11 cellular contexts compared by ENCODE assay signal in genomic region chr10:100826661-100826982, GRCh38.
DNase-seq lines count a peak whose midpoint lies in the region; ATAC-seq and TF ChIP-seq lines count a peak whose summit lies in the region.
"Had no signal": no experiment of that assay in that cellular context is flagged by ENCODE, and none has a peak within 500 bp of the region (broad histone marks: within the 10 kb centered on the region; RNA-seq: fewer than 3 reads in every experiment).

No MANE protein-coding gene starts in this region.

- TF ChIP-seq CTCF in Calu3 (IDR thresholded peaks at IDR 0.05; ENCODE audit: unreplicated experiment): no peak
- TF ChIP-seq CTCF in VCaP (conservative IDR thresholded peaks at IDR 0.05): no peak
- TF ChIP-seq CTCF in progenitor cell of endocrine pancreas (IDR thresholded peaks at IDR 0.05; ENCODE audit: unreplicated experiment): no peak

- H3K27me3 Mint-ChIP-seq in Calu3 (ENCODE audit: unreplicated experiment) (peaks cover 47% of the 10 kb centered on the region), progenitor cell of endocrine pancreas (peaks cover 67% of the 10 kb centered on the region)

- H3K4me1 Mint-ChIP-seq in Calu3 (ENCODE audit: low read depth, unreplicated experiment) (peaks cover 15% of the 10 kb centered on the region), progenitor cell of endocrine pancreas (ENCODE audit: low read depth) (peaks cover 17% of the 10 kb centered on the region)

- H3K27ac ChIP-seq in VCaP: peak overlapping the region; percentile 51; the same call in 1 of the 2 replicates
- no peak overlapping the region for H3K27ac ChIP-seq in right cardiac atrium (ENCODE audit: low read length)

- peak overlapping the region; percentile 61 for H3K4me3 ChIP-seq in right cardiac atrium (ENCODE audit: low read length)

- peaks cover 4% of the 10 kb centered on the region for H3K4me1 ChIP-seq in right cardiac atrium (ENCODE audit: control insufficient read depth, insufficient read depth, low read length)

- H3K4me3 Mint-ChIP-seq in Calu3 (ENCODE audit: low read depth, unreplicated experiment) (peak overlapping the region; percentile 71), progenitor cell of endocrine pancreas (ENCODE audit: low read depth) (peak overlapping the region; percentile 59)

- H3K36me3 Mint-ChIP-seq in Calu3 (ENCODE audit: insufficient read depth, unreplicated experiment): peaks cover 8% of the 10 kb centered on the region
- no peaks in the 10 kb centered on the region for H3K36me3 Mint-ChIP-seq in progenitor cell of endocrine pancreas (ENCODE audit: insufficient read depth)

- ATAC-seq in right cardiac atrium (peak in 1 of 2 donors; percentile 14), HG03139 (IDR thresholded peaks at IDR 0.05; ENCODE audit: unreplicated experiment) (no peak)

- H3K9me3 Mint-ChIP-seq in Calu3 (ENCODE audit: low read depth, unreplicated experiment) (no peaks in the 10 kb centered on the region), progenitor cell of endocrine pancreas (ENCODE audit: low read depth) (no peaks in the 10 kb centered on the region)
- H3K9me3 Mint-ChIP-seq: activated naive CD4-positive, alpha-beta T cell treated with anti-CD3 and anti-CD28 coated beads, Interleukin-2, amount 50 U/mL, for 72 hours had no signal

- DNase-seq in Calu3 (no peak), right cardiac atrium (no peak), progenitor cell of endocrine pancreas (ENCODE audit: low spot score, unreplicated experiment) (no peak), NOMO-1 treated with dmso at 0.1 percent for 144 hours (lab: John Stamatoyannopoulos, UW; ENCODE audit: unreplicated experiment) (no peak), A172 (ENCODE audit: low spot score) (no peak)
- DNase-seq in activated CD4-positive, CD25-positive, alpha-beta regulatory T cell (lab: John Stamatoyannopoulos, UW): no peak
- DNase-seq: NCI-H1436 treated with DMSO at 0.1 percent for 48 hours, occipital lobe had no signal

- H3K9me3 ChIP-seq in right cardiac atrium (ENCODE audit: control insufficient read depth, low read length): no peaks in the 10 kb centered on the region

- intact Hi-C loops in Calu3 (cut with micrococcal nuclease; ENCODE audit: unreplicated experiment) (no loop called here), right cardiac atrium (cut with DNase I) (no loop called here)

- no TSS peak for BruUV-seq in Calu3 (replicated peaks; lab: Mats Ljungman, UMichigan)

- H3K27ac Mint-ChIP-seq in Calu3 (ENCODE audit: unreplicated experiment) (no peak overlapping the region), progenitor cell of endocrine pancreas (no peak overlapping the region)
- H3K27ac Mint-ChIP-seq: activated naive CD4-positive, alpha-beta T cell treated with anti-CD3 and anti-CD28 coated beads, Interleukin-2, amount 50 U/mL, for 72 hours had no signal

- H3K27me3 ChIP-seq in right cardiac atrium (ENCODE audit: control insufficient read depth, insufficient read depth): no peaks in the 10 kb centered on the region

- WGBS in right cardiac atrium: 2% methylated on average over 41 of the region's 41 CpGs

- CTCF ChIA-PET in Calu3 (lab: Charles Lee): interaction anchor here (0.6 kb wide), 1 partner anchor 32 kb away, joined by 8 read pairs; no protein-coding TSS in a partner anchor
